Comparison of ENCODE assay signal across 1 cellular context in genomic region chr19:49850487-49851342, GRCh38.
A peak's percentile ranks its signal among the peaks of the same experiment; 100 is the strongest.
TF ChIP-seq lines count a peak whose summit lies in the region.

PTOV1 (plus strand) TSS chr19:49851159.

TF ChIP-seq in GM12878, 131 proteins besides CTCF, POLR2A, EP300 and RAD21 (continued from another document and continues in another):
- TF ChIP-seq ZNF592 (IDR thresholded peaks at IDR 0.05) (0 out of 2 replicates have a peak, but pooled peaks have one; percentile 19), BCLAF1 (IDR thresholded peaks at IDR 0.05) (peak; percentile 88), SKIL (IDR thresholded peaks at IDR 0.05; ENCODE audit: low read depth, poor library complexity, severe bottlenecking) (no peak), SREBF2 (IDR thresholded peaks at IDR 0.05; ENCODE audit: low read length) (no peak), IRF3 (IDR thresholded peaks at IDR 0.05) (no peak), PAX8 (IDR thresholded peaks at IDR 0.05) (no peak), MTA3 (IDR thresholded peaks at IDR 0.05; ENCODE audit: borderline replicate concordance, low read length) (no peak), DPF2 (IDR thresholded peaks at IDR 0.05) (0 out of 2 replicates have a peak, but pooled peaks have one; percentile 61), FOXM1 (IDR thresholded peaks at IDR 0.05; ENCODE audit: low read depth, low read length) (no peak), ZNF207 (IDR thresholded peaks at IDR 0.05; ENCODE audit: borderline replicate concordance) (peak; percentile 90), ELK1 (IDR thresholded peaks at IDR 0.05; ENCODE audit: low read depth, low read length) (no peak), BCL11A (IDR thresholded peaks at IDR 0.05; ENCODE audit: low read depth, low read length) (no peak), SMAD1 (IDR thresholded peaks at IDR 0.05; ENCODE audit: low read depth, partially characterized antibody) (peak; percentile 21), KAT2A (conservative IDR thresholded peaks at IDR 0.05; ENCODE audit: control insufficient read depth, low read depth, low read length) (no peak), NR2F1 (conservative IDR thresholded peaks at IDR 0.05) (peak; percentile 53; the same call in 1 of the 2 replicates), BHLHE40 (IDR thresholded peaks at IDR 0.05; ENCODE audit: borderline replicate concordance in 1 of 2, low read depth in 2 of 2, low read length in 1 of 2) (peak; percentile 94 to 97), BMI1 (IDR thresholded peaks at IDR 0.05; ENCODE audit: borderline replicate concordance) (no peak), HDAC6 (IDR thresholded peaks at IDR 0.05; ENCODE audit: unreplicated experiment) (no peak), PBX3 (IDR thresholded peaks at IDR 0.05; ENCODE audit: insufficient replicate concordance, low read depth, low read length) (no peak), ZNF217 (IDR thresholded peaks at IDR 0.05) (no peak), TBL1XR1 (IDR thresholded peaks at IDR 0.05; ENCODE audit: low read depth, low read length) (no peak), MTA2 (IDR thresholded peaks at IDR 0.05; ENCODE audit: low read depth) (peak; percentile 45; the same call in 1 of the 2 replicates), ESRRA (IDR thresholded peaks at IDR 0.05; ENCODE audit: low read length) (no peak), NBN (IDR thresholded peaks at IDR 0.05) (peak; percentile 89), MLLT1 (IDR thresholded peaks at IDR 0.05) (peak; percentile 52; the same call in 1 of the 2 replicates), ZBTB4 (CRISPR knock-in tag; IDR thresholded peaks at IDR 0.05) (no peak), POLR2AphosphoS2 (IDR thresholded peaks at IDR 0.05; ENCODE audit: low read depth, low read length) (no peak), HDAC2 (IDR thresholded peaks at IDR 0.05) (no peak), CREM (IDR thresholded peaks at IDR 0.05; ENCODE audit: low read depth) (peak; percentile 88), JUNB (IDR thresholded peaks at IDR 0.05) (no peak), NFYA (IDR thresholded peaks at IDR 0.05; ENCODE audit: borderline replicate concordance, low read depth, low read length) (no peak), HSF1 (IDR thresholded peaks at IDR 0.05; ENCODE audit: low read depth, low read length) (no peak), EED (IDR thresholded peaks at IDR 0.05; ENCODE audit: low read depth) (no peak), CBFB (IDR thresholded peaks at IDR 0.05; ENCODE audit: low read depth) (no peak)
